In the genomic region with DNA sequence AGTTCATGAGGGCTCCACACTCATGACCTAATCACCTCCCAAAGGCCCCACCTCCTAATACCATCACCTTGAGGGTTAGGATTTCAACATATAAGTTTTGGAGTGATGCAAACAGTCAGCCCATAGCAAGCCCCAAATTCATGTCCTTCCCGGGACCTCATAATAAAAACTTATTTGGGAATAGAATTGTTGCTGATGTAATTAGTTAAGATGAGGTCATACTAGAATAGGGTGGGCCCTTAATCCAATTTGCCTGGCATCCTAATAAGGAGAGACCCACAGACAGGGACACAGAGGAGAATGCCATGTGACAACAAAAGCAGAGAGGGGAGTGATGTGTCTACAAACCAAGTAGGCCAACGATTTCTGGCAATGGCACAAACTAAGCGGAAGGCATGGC, we compare ENCODE assay signal across 25 cellular contexts.
A peak's percentile ranks its signal among the peaks of the same experiment; 100 is the strongest.
DNase-seq lines count a peak whose midpoint lies in the region; ATAC-seq, FAIRE-seq and TF ChIP-seq lines count a peak whose summit lies in the region.
"Had no signal": no experiment of that assay in that cellular context is flagged by ENCODE, and none has a peak within 500 bp of the region (broad histone marks: within the 10 kb centered on the region; RNA-seq: fewer than 3 reads in every experiment).

No MANE protein-coding gene starts in this region.

- H2AFZ ChIP-seq in HepG2 (ENCODE audit: low read length), result no peak overlapping the region

- TF ChIP-seq POLR2A in HepG2 (IDR thresholded peaks at IDR 0.05; ENCODE audit: insufficient read depth in 1 of 2, low read depth in 2 of 2, low read length in 2 of 2), result no peak
- TF ChIP-seq POLR2A in right lobe of liver (IDR thresholded peaks at IDR 0.05), result no peak

- BruUV-seq in HepG2 (replicated peaks; lab: Mats Ljungman, UMichigan), result no TSS peak

- CTCF ChIA-PET in HepG2 (lab: Yijun Ruan, JAX; ENCODE audit: low intra/inter-chr PET ratio, low total read pairs), result no interaction called here

- no peak for TF ChIP-seq RAD21 in HepG2 (CRISPR knock-in tag; IDR thresholded peaks at IDR 0.05)

- H3K36me3 ChIP-seq in HepG2 (replicated peaks in 1 of 2; ENCODE audit: control insufficient read depth in 1 of 2, insufficient read depth in 2 of 2, low read length in 2 of 2), result no peaks in the 10 kb centered on the region
- H3K36me3 ChIP-seq in right lobe of liver, result no peaks in the 10 kb centered on the region
- H3K36me3 ChIP-seq in WERI-Rb-1, result no peaks in the 10 kb centered on the region
- no peaks in the 10 kb centered on the region for H3K36me3 ChIP-seq in brain microvascular endothelial cell (replicated peaks)
- H3K36me3 ChIP-seq: BE2C, BLaER1 had no signal

- DNase-seq in HepG2 (ENCODE audit: low spot score) (no peak), right lobe of liver (no peak), WERI-Rb-1 (no peak), brain microvascular endothelial cell (no peak)
- no peak for DNase-seq in effector CD8-positive, alpha-beta T cell (lab: John Stamatoyannopoulos, UW)
- DNase-seq: 8988T; ACHN; BE2C; C1 segment of cervical spinal cord; CD4-positive, alpha-beta memory T cell; CD4-positive, CD25-positive, alpha-beta regulatory T cell; CD8-positive, alpha-beta memory T cell; COR-L47; DMS 273 treated with DMSO at 0.1 percent for 48 hours; DMS153; DMS53; DMS79; DND-41; EL; GDM1 had no signal

- H3K9me3 ChIP-seq in HepG2 (ENCODE audit: low read length), result no peaks in the 10 kb centered on the region
- H3K9me3 ChIP-seq in right lobe of liver, result no peaks in the 10 kb centered on the region
- peaks cover 4% of the 10 kb centered on the region for H3K9me3 ChIP-seq in WERI-Rb-1 (ENCODE audit: severe bottlenecking)
- H3K9me3 ChIP-seq: BE2C, BLaER1 had no signal

- H3K4me3 ChIP-seq in HepG2 (replicated peaks in 1 of 3; ENCODE audit: insufficient read depth in 1 of 3, low read depth in 2 of 3, low read length in 3 of 3), result no peak overlapping the region
- H3K4me3 ChIP-seq in right lobe of liver, result no peak overlapping the region
- H3K4me3 ChIP-seq in WERI-Rb-1 (ENCODE audit: low read depth, low read length), result no peak overlapping the region
- H3K4me3 ChIP-seq in brain microvascular endothelial cell (ENCODE audit: low read depth, low read length), result no peak overlapping the region
- H3K4me3 ChIP-seq: BLaER1, GM12878 had no signal

- ATAC-seq in HepG2 (no peak), right lobe of liver (no peak)
- ATAC-seq: GM12878 had no signal

- in situ Hi-C loops in HepG2 (cut with HindIII; ENCODE audit: extremely low pct_ligation_motif_present, low pct_unique_long_range_greater_than_20kb) (no loop called here), brain microvascular endothelial cell (cut with HindIII; ENCODE audit: low pct_ligation_motif_present, low sequenced_read_pairs) (no loop called here)

- POLR2A ChIA-PET in HepG2 (lab: Yijun Ruan, JAX), result no interaction called here

- no peak overlapping the region for H3K4me2 ChIP-seq in HepG2 (ENCODE audit: low read depth, low read length)
- H3K4me2 ChIP-seq: BLaER1 had no signal

- TF ChIP-seq CTCF in HepG2 (CRISPR knock-in tag; IDR thresholded peaks at IDR 0.05) (no peak), right lobe of liver (IDR thresholded peaks at IDR 0.05) (no peak), WERI-Rb-1 (IDR thresholded peaks at IDR 0.05; ENCODE audit: low read depth, low read length) (no peak), brain microvascular endothelial cell (IDR thresholded peaks at IDR 0.05; ENCODE audit: low read depth, low read length, missing control alignments) (no peak)

- H3K27me3 ChIP-seq in HepG2 (ENCODE audit: control insufficient read depth in 1 of 2, insufficient read depth in 2 of 2, low read length in 2 of 2) (peaks cover 0 to 3% of the 10 kb centered on the region in 2 experiments; a peak in 2 of 5 replicates), right lobe of liver (no peaks in the 10 kb centered on the region), WERI-Rb-1 (ENCODE audit: insufficient read depth, low read depth, severe bottlenecking) (no peaks in the 10 kb centered on the region), brain microvascular endothelial cell (replicated peaks) (no peaks in the 10 kb centered on the region)
- H3K27me3 ChIP-seq: BE2C, BLaER1 had no signal

- WGBS in HepG2 (ENCODE audit: low lambda C conversion rate), result 72% methylated on average over 3 of the region's 3 CpGs
- WGBS in right lobe of liver (ENCODE audit: insufficient coverage, low coverage, low lambda C conversion rate, missing lambda C conversion rate), result 85% methylated on average over 3 of the region's 3 CpGs

- H4K20me1 ChIP-seq in HepG2 (ENCODE audit: insufficient read depth, low read length), result no peaks in the 10 kb centered on the region
- H4K20me1 ChIP-seq: BLaER1 had no signal

- no peaks in the 10 kb centered on the region for H3K79me2 ChIP-seq in HepG2 (ENCODE audit: insufficient read depth, low read length)

- no peak overlapping the region for H3K9ac ChIP-seq in HepG2 (ENCODE audit: insufficient read depth, low read depth, low read length)
- H3K9ac ChIP-seq: BLaER1 had no signal

- no peak overlapping the region for H3K27ac ChIP-seq in HepG2 (ENCODE audit: extremely low read length, insufficient read depth, low read length)
- no peak overlapping the region for H3K27ac ChIP-seq in right lobe of liver
- H3K27ac ChIP-seq in WERI-Rb-1, result peak overlapping the region; percentile 49; the same call in 1 of the 2 replicates
- H3K27ac ChIP-seq in brain microvascular endothelial cell, result no peak overlapping the region
- H3K27ac ChIP-seq: BLaER1 had no signal

- TF ChIP-seq EP300 in HepG2 (IDR thresholded peaks at IDR 0.05; ENCODE audit: low read depth in 2 of 2, low read length in 2 of 2), result no peak
- no peak for TF ChIP-seq EP300 in HepG2 (CRISPR knock-in tag; IDR thresholded peaks at IDR 0.05; ENCODE audit: borderline replicate concordance)

- H3K4me1 ChIP-seq in HepG2 (ENCODE audit: insufficient read depth, low read length) (peaks cover 8% of the 10 kb centered on the region), right lobe of liver (peaks cover 0 to 8% (median 0%) of the 10 kb centered on the region in 4 donors)
- H3K4me1 ChIP-seq: BE2C, BLaER1 had no signal

- intact Hi-C loops in HepG2 (cut with micrococcal nuclease; ENCODE audit: unreplicated experiment) (no loop called here), right lobe of liver (cut with DNase I) (no loop called here)

- no peak for FAIRE-seq in HepG2 (lab: Jason Lieb, UNC)
- FAIRE-seq: A204.1, GM12878, GM12892, GM18507 had no signal

TF ChIP-seq in HepG2, 621 proteins besides CTCF, POLR2A, EP300 and RAD21:
- no peak for TF ChIP-seq ZSCAN29 (CRISPR knock-in tag; conservative IDR thresholded peaks at IDR 0.05)
- TF ChIP-seq ZNF772 (CRISPR knock-in tag; IDR thresholded peaks at IDR 0.05), result no peak
- TF ChIP-seq SMAD9 (CRISPR knock-in tag; IDR thresholded peaks at IDR 0.05), result no peak
- TF ChIP-seq ZNF644 (CRISPR knock-in tag; IDR thresholded peaks at IDR 0.05; ENCODE audit: low read depth), result no peak
- TF ChIP-seq ATF7 (IDR thresholded peaks at IDR 0.05), result peak; percentile 51
- no peak for TF ChIP-seq ATF7 (CRISPR knock-in tag; IDR thresholded peaks at IDR 0.05)
- no peak for TF ChIP-seq ZNF790 (CRISPR knock-in tag; IDR thresholded peaks at IDR 0.05; ENCODE audit: borderline replicate concordance)
- no peak for TF ChIP-seq TMF1 (CRISPR knock-in tag; IDR thresholded peaks at IDR 0.05; ENCODE audit: low read depth)
TF ChIP-seq in HepG2: peak in this region for 1.
